16 cellular contexts compared by ENCODE assay signal in the genomic region with DNA sequence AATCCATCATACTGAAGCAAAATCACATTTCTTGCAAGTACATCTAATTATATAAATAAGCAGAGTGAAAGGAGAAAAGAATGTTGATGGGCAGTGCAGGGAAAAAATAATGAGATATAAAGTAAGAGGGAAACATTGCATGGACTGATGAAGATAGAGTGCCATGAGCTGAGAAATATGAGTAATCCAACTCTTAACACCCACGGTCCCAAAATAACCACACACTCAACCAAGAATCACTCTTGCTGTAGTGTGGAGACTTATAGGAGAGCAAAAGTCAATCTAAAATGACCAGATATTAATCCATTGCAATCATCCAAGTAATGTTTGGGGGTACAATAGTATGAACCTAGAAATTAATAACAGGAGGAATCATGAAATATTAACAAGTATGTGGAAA. TPM values are rescaled to one million over a fixed set of nuclear protein-coding genes. Genes with fewer than 3 reads are reported as not detected.
DNase-seq lines count a peak whose midpoint lies in the region; ATAC-seq lines count a peak whose summit lies in the region.
"Had no signal": no experiment of that assay in that cellular context is flagged by ENCODE, and none has a peak within 500 bp of the region (broad histone marks: within the 10 kb centered on the region; RNA-seq: fewer than 3 reads in every experiment).

No MANE protein-coding gene starts in this region.

- H3K23ac ChIP-seq in trophoblast cell (ENCODE audit: low read length): no peak overlapping the region

- H3K4me2 ChIP-seq in trophoblast cell (ENCODE audit: low read length): no peak overlapping the region

- no peaks in the 10 kb centered on the region for H3K4me1 ChIP-seq in trophoblast cell (ENCODE audit: control insufficient read depth in 1 of 2, insufficient read depth in 2 of 2, low read length in 2 of 2)
- H3K4me1 ChIP-seq: lower lobe of right lung, spleen, tibial artery had no signal

- no peak overlapping the region for H2BK12ac ChIP-seq in trophoblast cell (ENCODE audit: low read length)

- no peaks in the 10 kb centered on the region for H3K79me2 ChIP-seq in trophoblast cell (ENCODE audit: control insufficient read depth, insufficient read depth, low read length, poor library complexity)

- peak; percentile 24 for DNase-seq in skeletal muscle cell (ENCODE audit: low read depth)
- DNase-seq in NCI-H128 (lab: John Stamatoyannopoulos, UW; ENCODE audit: unreplicated experiment): no peak
- no peak for DNase-seq in trophoblast cell
- no peak for DNase-seq in NCI-H82 (lab: John Stamatoyannopoulos, UW)
- DNase-seq: activated CD8-positive, alpha-beta T cell treated with anti-CD3 and anti-CD28 coated beads for 36 hours; activated gamma-delta T cell; DND-41; lower lobe of right lung; spleen; tibial artery had no signal

- H2AK5ac ChIP-seq in trophoblast cell (ENCODE audit: low read length): no peak overlapping the region

- no peak overlapping the region for H3K9ac ChIP-seq in trophoblast cell (ENCODE audit: low read length)

- no peak overlapping the region for H2BK5ac ChIP-seq in trophoblast cell (ENCODE audit: low read depth, low read length, poor library complexity)

- H4K91ac ChIP-seq in trophoblast cell (ENCODE audit: low read depth, low read length): no peak overlapping the region

- no CpG with 5 or more reads among the region's 1 CpG for whole genome bisulfite sequencing in trophoblast cell (ENCODE audit: extremely low coverage, insufficient coverage, insufficient read length)

- no peak overlapping the region for H3K27ac ChIP-seq in trophoblast cell (ENCODE audit: low read depth, low read length)
- H3K27ac ChIP-seq: lower lobe of right lung, spleen, tibial artery had no signal

- no peaks in the 10 kb centered on the region for H3K27me3 ChIP-seq in trophoblast cell (ENCODE audit: insufficient read depth, low read length)
- H3K27me3 ChIP-seq: spleen, tibial artery had no signal

- H4K12ac ChIP-seq in trophoblast cell (ENCODE audit: low read depth, low read length): no peak overlapping the region

- no peak overlapping the region for H2AFZ ChIP-seq in trophoblast cell (ENCODE audit: insufficient read depth, low read length, poor library complexity)

- H3K79me1 ChIP-seq in trophoblast cell (ENCODE audit: low read length): no peaks in the 10 kb centered on the region

- no peak overlapping the region for H3K4ac ChIP-seq in trophoblast cell (ENCODE audit: low read depth, low read length)

- H2BK120ac ChIP-seq in trophoblast cell (ENCODE audit: insufficient read depth, low read length, poor library complexity): no peak overlapping the region

- H3K9me3 ChIP-seq in trophoblast cell (ENCODE audit: insufficient read depth, low read depth, low read length): no peaks in the 10 kb centered on the region
- H3K9me3 ChIP-seq: lower lobe of right lung, spleen, tibial artery had no signal

- H3K18ac ChIP-seq in trophoblast cell (ENCODE audit: low read length): no peak overlapping the region

- no peak overlapping the region for H3K14ac ChIP-seq in trophoblast cell (ENCODE audit: low read length)

- no peaks in the 10 kb centered on the region for H3K36me3 ChIP-seq in trophoblast cell (ENCODE audit: control insufficient read depth in 1 of 2, insufficient read depth in 2 of 2, low read length in 2 of 2)
- H3K36me3 ChIP-seq: lower lobe of right lung, spleen, tibial artery had no signal

- no peak overlapping the region for H4K8ac ChIP-seq in trophoblast cell (ENCODE audit: low read depth, low read length)

- peak; percentile 83 for ATAC-seq in GM19023 (IDR thresholded peaks at IDR 0.05; ENCODE audit: unreplicated experiment)
- ATAC-seq in HG02759 (IDR thresholded peaks at IDR 0.05; ENCODE audit: unreplicated experiment): peak; percentile 86
- ATAC-seq in HG03575 (IDR thresholded peaks at IDR 0.05; ENCODE audit: extremely low read depth, insufficient number of reproducible peaks, low FRiP score, unreplicated experiment): peak; percentile 85
- ATAC-seq in GM18861 (IDR thresholded peaks at IDR 0.05; ENCODE audit: unreplicated experiment): no peak
- ATAC-seq: activated CD8-positive, alpha-beta T cell treated with anti-CD3 and anti-CD28 coated beads for 36 hours; HCT116; lower lobe of right lung had no signal

- no peak overlapping the region for H3K4me3 ChIP-seq in skeletal muscle cell (ENCODE audit: low read depth, low read length)
- no peak overlapping the region for H3K4me3 ChIP-seq in trophoblast cell (ENCODE audit: low read depth, low read length)
- H3K4me3 ChIP-seq: lower lobe of right lung, spleen, tibial artery had no signal

RNA-seq across cellular contexts. Expression of gene MYF5, which starts 40.2 kb away (rescaled TPM):
- polyA plus RNA-seq in trophoblast cell (2013): not detected in 2 replicates
- polyA plus RNA-seq: CD14-positive monocyte, spleen had no signal

RNA-seq across cellular contexts. Expression of gene MYF6, which starts 49.4 kb away (rescaled TPM):
- polyA plus RNA-seq in trophoblast cell (2013): 1.6 and 1.7 TPM in 2 replicates
- polyA plus RNA-seq: CD14-positive monocyte had no signal
